ENCODE assay signal across 7 cellular contexts in the genomic region with DNA sequence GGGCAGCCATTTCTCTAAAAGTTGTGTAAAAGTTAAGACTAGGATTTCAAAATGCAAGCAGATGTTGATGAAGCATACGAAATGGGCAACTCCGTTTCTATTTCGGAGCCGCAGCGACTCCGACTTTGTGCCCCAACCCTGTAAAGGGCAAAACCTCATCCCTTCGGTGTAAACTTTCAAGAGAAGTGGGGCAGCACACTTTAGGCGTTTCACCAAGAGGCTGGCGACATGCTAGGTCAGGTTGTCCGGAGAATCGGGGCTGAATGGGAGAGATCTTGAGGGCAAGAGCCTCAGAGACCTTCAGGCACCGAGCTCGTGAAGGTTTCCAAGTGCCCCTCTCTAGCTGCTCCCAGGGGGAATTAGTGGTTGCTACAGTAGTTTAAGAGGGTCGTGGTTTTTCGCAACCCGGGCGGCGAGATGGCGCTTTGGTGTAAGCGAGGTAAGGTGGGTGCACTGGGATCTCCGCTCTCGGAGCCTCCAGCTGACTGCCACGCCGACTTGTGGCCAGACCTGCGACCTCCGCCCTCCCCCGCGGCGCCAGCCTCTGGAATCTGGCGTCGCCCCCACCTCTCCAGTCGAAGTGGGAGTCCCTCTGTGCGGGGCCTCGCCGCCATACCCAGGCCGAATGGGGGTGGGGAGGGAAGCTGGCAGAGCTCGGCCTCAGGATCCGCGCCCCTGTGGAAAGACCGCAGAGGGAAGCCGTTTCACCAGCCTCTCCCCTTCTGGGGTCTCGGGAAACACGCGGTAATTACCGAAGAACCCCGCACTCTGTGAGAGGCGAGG. TPM values are rescaled to one million over a fixed set of nuclear protein-coding genes. Genes with fewer than 3 reads are reported as not detected.
DNase-seq lines count a peak whose midpoint lies in the region; ATAC-seq, FAIRE-seq and TF ChIP-seq lines count a peak whose summit lies in the region.

No MANE protein-coding gene starts in this region.

- no peaks in the 10 kb centered on the region for H3K9me3 ChIP-seq in H1 (ENCODE audit: insufficient read depth in 2 of 2, low read depth in 1 of 2, low read length in 1 of 2)

- peak; percentile 24 to 48; a peak in 3 of 4 replicates for TF ChIP-seq RAD21 in H1 (IDR thresholded peaks at IDR 0.05 in 1 of 2, conservative IDR thresholded peaks at IDR 0.05 in 1 of 2; ENCODE audit: low read depth in 2 of 2, low read length in 2 of 2)

- peak; percentile 46 for DNase-seq in GM13976 (ENCODE audit: low spot score)
- peak; percentile 69 for DNase-seq in NCI-H2227 (lab: John Stamatoyannopoulos, UW; ENCODE audit: unreplicated experiment)
- DNase-seq in activated CD8-positive, alpha-beta T cell treated with anti-CD3 and anti-CD28 coated beads, Interleukin-2, amount 10 ng/mL, durations not matched to agents 7 days and 5 days = peak; percentile 57
- peak in 1 of 2 experiments; percentile 88 for DNase-seq in H1 (ENCODE audit: low read depth in 1 of 2, low spot score in 2 of 2)
- peak; percentile 67 for DNase-seq in midbrain (lab: John Stamatoyannopoulos, UW)
- peak; percentile 61 for DNase-seq in stimulated activated naive CD4-positive, alpha-beta T cell treated with Interleukin-2 at 50 U/mL for 16 hours (lab: John Stamatoyannopoulos, UW)

- H3K27ac Mint-ChIP-seq in activated CD8-positive, alpha-beta T cell treated with anti-CD3 and anti-CD28 coated beads, Interleukin-2, amount 10 ng/mL, durations not matched to agents 7 days and 5 days = peak overlapping the region; percentile 98

- H4K91ac ChIP-seq in H1 (replicated peaks; ENCODE audit: insufficient read length, low read length) = peak overlapping the region; percentile 97

- no peaks in the 10 kb centered on the region for H3K27me3 Mint-ChIP-seq in activated CD8-positive, alpha-beta T cell treated with anti-CD3 and anti-CD28 coated beads, Interleukin-2, amount 10 ng/mL, durations not matched to agents 7 days and 5 days (ENCODE audit: low read depth)

- H3K27ac ChIP-seq in H1 (ENCODE audit: low read depth, low read length) = peak overlapping the region; percentile 99

- no peaks in the 10 kb centered on the region for H3K27me3 ChIP-seq in H1 (replicated peaks in 1 of 4; ENCODE audit: control insufficient read depth in 3 of 4, extremely low read depth in 1 of 4, insufficient read depth in 3 of 4, low read length in 3 of 4)

- H3K4ac ChIP-seq in H1 (replicated peaks; ENCODE audit: insufficient read length, low read depth, low read length) = peak overlapping the region; percentile 98

- no peaks in the 10 kb centered on the region for H4K20me1 ChIP-seq in H1 (replicated peaks in 1 of 2; ENCODE audit: control insufficient read depth in 1 of 2, insufficient read depth in 2 of 2, low read length in 2 of 2)

- peaks cover 45% of the 10 kb centered on the region for H3K4me1 Mint-ChIP-seq in activated CD8-positive, alpha-beta T cell treated with anti-CD3 and anti-CD28 coated beads, Interleukin-2, amount 10 ng/mL, durations not matched to agents 7 days and 5 days (ENCODE audit: low read depth)

- H2AFZ ChIP-seq in H1 (ENCODE audit: low read length) = no peak overlapping the region

- H2BK20ac ChIP-seq in H1 (ENCODE audit: low read length) = no peak overlapping the region

- peak overlapping the region; percentile 99 for H3K4me3 Mint-ChIP-seq in activated CD8-positive, alpha-beta T cell treated with anti-CD3 and anti-CD28 coated beads, Interleukin-2, amount 10 ng/mL, durations not matched to agents 7 days and 5 days

- H3K4me2 ChIP-seq in H1 (ENCODE audit: insufficient read depth in 1 of 2, low read depth in 2 of 2, low read length in 2 of 2) = peak overlapping the region; percentile 81 to 84

- H3K9ac ChIP-seq in H1 (replicated peaks in 1 of 4; ENCODE audit: extremely low read depth in 1 of 4, low read depth in 3 of 4, low read length in 3 of 4) = peak overlapping the region; percentile 98 to 100 (median 99)

- in situ Hi-C loops in GM13976 (cut with MboI; ENCODE audit: low sequenced_read_pairs, unreplicated experiment) = no loop called here

- CTCF ChIA-PET in activated CD8-positive, alpha-beta T cell treated with anti-CD3 and anti-CD28 coated beads, Interleukin-2, amount 10 ng/mL, durations not matched to agents 7 days and 5 days (lab: Charles Lee) = interaction anchor here (1.2 to 8.8 kb wide), 7 partner anchors 10 to 111 kb away, joined by 3 to 225 read pairs (median 11); partner anchors contain the start of genes ACBD4, HEXIM1 and PLCD3
- CTCF ChIA-PET in H1 (lab: Charles Lee; ENCODE audit: partially characterized antibody) = interaction anchor here (0.6 to 11.5 kb wide), 13 partner anchors 10 to 81 kb away, joined by 3 to 115 read pairs (median 4); partner anchors contain the start of genes ACBD4 and HEXIM1

- H3K79me1 ChIP-seq in H1 (ENCODE audit: low read depth, low read length) = no peaks in the 10 kb centered on the region

- peak overlapping the region; percentile 66 for H3K14ac ChIP-seq in H1 (ENCODE audit: insufficient read length)

- H2BK12ac ChIP-seq in H1 (ENCODE audit: low read depth, low read length) = peak overlapping the region; percentile 77; the same call in 1 of the 2 replicates

- peak overlapping the region; percentile 95 for H4K5ac ChIP-seq in H1 (ENCODE audit: insufficient read length, low read depth, low read length)

- H3K18ac ChIP-seq in H1 (ENCODE audit: extremely low read depth, low read length) = peak overlapping the region; percentile 99

- WGBS in H1 (ENCODE audit: extremely low coverage in 1 of 2, insufficient coverage in 1 of 2, insufficient read length in 1 of 2, insufficient replicate concordance in 2 of 2, low coverage in 1 of 2, low lambda C conversion rate in 2 of 2, missing lambda C conversion rate in 1 of 2), 2 experiments = 3% methylated on average over 37 of the region's 47 CpGs; no CpG with 5 or more reads in 1 of the 2 experiments

- H2AK5ac ChIP-seq in H1 (ENCODE audit: low read depth, low read length) = peak overlapping the region; percentile 71; the same call in 1 of the 2 replicates

- H3K36me3 Mint-ChIP-seq in activated CD8-positive, alpha-beta T cell treated with anti-CD3 and anti-CD28 coated beads, Interleukin-2, amount 10 ng/mL, durations not matched to agents 7 days and 5 days (ENCODE audit: low read depth) = peaks cover 23% of the 10 kb centered on the region

- peaks cover 6% of the 10 kb centered on the region for H3K23me2 ChIP-seq in H1 (ENCODE audit: low read depth, low read length)

- peak overlapping the region; percentile 98 for H3K56ac ChIP-seq in H1 (replicated peaks; ENCODE audit: insufficient read length, low read depth, low read length)

- peak; percentile 98 to 100 for TF ChIP-seq POLR2A in H1 (IDR thresholded peaks at IDR 0.05; ENCODE audit: control extremely low read depth in 1 of 2, low read depth in 2 of 2, low read length in 2 of 2)

- H3K4me1 ChIP-seq in H1 (replicated peaks in 1 of 4; ENCODE audit: control insufficient read depth in 3 of 4, insufficient read depth in 4 of 4, low read length in 3 of 4) = peaks cover 0 to 9% (median 3%) of the 10 kb centered on the region in 4 experiments; a peak in 3 of 7 replicates

- POLR2A ChIA-PET in activated CD8-positive, alpha-beta T cell treated with anti-CD3 and anti-CD28 coated beads, Interleukin-2, amount 10 ng/mL, durations not matched to agents 7 days and 5 days (lab: Charles Lee) = interaction anchor here (0.5 to 6.5 kb wide), 20 partner anchors 11 to 425 kb away, joined by 3 to 280 read pairs (median 4); partner anchors contain the start of genes ACBD4, FMNL1, HEXIM1 and NMT1
- POLR2A ChIA-PET in H1 (lab: Charles Lee; ENCODE audit: partially characterized antibody) = interaction anchor here (0.6 to 26.8 kb wide), 32 partner anchors 6 to 1032 kb away, joined by 3 to 1076 read pairs (median 6); partner anchors contain the start of genes ACBD4, DCAKD, EFTUD2 and HEXIM1

- peak overlapping the region; percentile 73 to 97 (median 88) for H3K4me3 ChIP-seq in H1 (ENCODE audit: extremely low read depth in 1 of 4, insufficient read depth in 2 of 4, low read depth in 3 of 4, low read length in 4 of 4)

- peak in 1 of 2 experiments; percentile 21; a peak in 1 of 3 replicates for TF ChIP-seq EP300 in H1 (IDR thresholded peaks at IDR 0.05; ENCODE audit: borderline replicate concordance in 1 of 2, low read depth in 2 of 2, low read length in 2 of 2)

- peak; percentile 18 for ATAC-seq in HG02798 (IDR thresholded peaks at IDR 0.05; ENCODE audit: poor library complexity, unreplicated experiment)
- peak; percentile 17 for ATAC-seq in activated CD8-positive, alpha-beta T cell treated with anti-CD3 and anti-CD28 coated beads, Interleukin-2, amount 10 ng/mL, durations not matched to agents 7 days and 5 days

- H2BK120ac ChIP-seq in H1 (replicated peaks; ENCODE audit: low read depth, low read length) = peak overlapping the region; percentile 70

- H3K23ac ChIP-seq in H1 (ENCODE audit: insufficient read length) = peak overlapping the region; percentile 72

- H3K9me3 Mint-ChIP-seq in activated CD8-positive, alpha-beta T cell treated with anti-CD3 and anti-CD28 coated beads, Interleukin-2, amount 10 ng/mL, durations not matched to agents 7 days and 5 days (ENCODE audit: insufficient read depth) = no peaks in the 10 kb centered on the region

- no peak overlapping the region; the same call in 1 of the 2 replicates for H2BK15ac ChIP-seq in H1 (ENCODE audit: low read length)

- peak overlapping the region; percentile 99 for H2BK5ac ChIP-seq in H1 (ENCODE audit: low read depth, low read length)

- no peaks in the 10 kb centered on the region for H3K36me3 ChIP-seq in H1 (ENCODE audit: control insufficient read depth in 2 of 4, insufficient read depth in 4 of 4, low read length in 3 of 4)

- no peak for TF ChIP-seq CTCF in GM13976 (IDR thresholded peaks at IDR 0.05; ENCODE audit: borderline replicate concordance, control extremely low read depth, extremely low read depth, insufficient read depth, missing control alignments)
- TF ChIP-seq CTCF in H1 (IDR thresholded peaks at IDR 0.05; ENCODE audit: control extremely low read depth in 1 of 3, insufficient read depth in 1 of 3, low read depth in 1 of 3, low read length in 3 of 3) = peak; percentile 48 to 62 (median 52)

- peak overlapping the region; percentile 100 for H4K8ac ChIP-seq in H1 (ENCODE audit: extremely low read depth, insufficient read depth, low read length)

- no peak for FAIRE-seq in H1 (lab: Jason Lieb, UNC)

- H3K79me2 ChIP-seq in H1 (ENCODE audit: control insufficient read depth in 1 of 2, insufficient read depth in 2 of 2, low read length in 2 of 2) = peaks cover 0 to 6% of the 10 kb centered on the region in 2 experiments; a peak in 2 of 4 replicates

RNA-seq across cellular contexts. Expression of gene HEXIM2, which starts 1.0 kb away (rescaled TPM):
- total RNA-seq in activated CD8-positive, alpha-beta T cell treated with anti-CD3 and anti-CD28 coated beads, Interleukin-2, amount 10 ng/mL, durations not matched to agents 7 days and 5 days = 1 to 10 TPM; 7.8 to 8.8 TPM
- total RNA-seq in H1 (2021; fragmentation: NEBNext Ultra II Directional; extraction: Animal tissue kit (Norgen Biotek cat#: 25700)) = 13.2 and 13.9 TPM in 2 replicates
- polyA plus RNA-seq in H1 (2011; rRNA removed) = 7.5 and 10.6 TPM in 2 replicates
- polyA plus RNA-seq in H1 (2011; cell fraction: cytosol; rRNA removed) = 11.8 TPM
- 9.0 TPM for polyA plus RNA-seq in H1 (2011; cell fraction: nucleus; rRNA removed)
- polyA plus RNA-seq in H1 (2012, experiment 1 of 2) = 7.8 to 13.6 TPM (median 12.5 TPM) in 4 replicates
- polyA plus RNA-seq in H1 (2012, experiment 2 of 2) = 13.0 TPM
- polyA plus RNA-seq in H1 (2013, experiment 1 of 2) = 4.2 TPM
- polyA plus RNA-seq in H1 (2013, experiment 2 of 2) = 4.1 TPM
- polyA minus RNA-seq in H1 (2011; rRNA and poly(A)+ RNA removed) = 5.9 and 6.0 TPM in 2 replicates
- 5.0 TPM for polyA minus RNA-seq in H1 (2011; cell fraction: cytosol; rRNA and poly(A)+ RNA removed)
- polyA minus RNA-seq in H1 (2011; cell fraction: nucleus; rRNA and poly(A)+ RNA removed) = 5.5 TPM

RNA-seq across cellular contexts. Expression of gene HEXIM1, which starts 12.4 kb away (rescaled TPM):
- total RNA-seq in activated CD8-positive, alpha-beta T cell treated with anti-CD3 and anti-CD28 coated beads, Interleukin-2, amount 10 ng/mL, durations not matched to agents 7 days and 5 days = 10 to 100 TPM; 29.2 to 29.4 TPM
- 36.9 and 38.3 TPM in 2 replicates for total RNA-seq in H1 (2021; fragmentation: NEBNext Ultra II Directional; extraction: Animal tissue kit (Norgen Biotek cat#: 25700))
- polyA plus RNA-seq in H1 (2011; rRNA removed) = 9.1 and 11.1 TPM in 2 replicates
- polyA plus RNA-seq in H1 (2011; cell fraction: cytosol; rRNA removed) = 14.0 TPM
- 10.2 TPM for polyA plus RNA-seq in H1 (2011; cell fraction: nucleus; rRNA removed)
- polyA plus RNA-seq in H1 (2012, experiment 1 of 2) = 16.8 to 21.8 TPM (median 20.6 TPM) in 4 replicates
- polyA plus RNA-seq in H1 (2012, experiment 2 of 2) = 7.1 TPM
- 18.9 TPM for polyA plus RNA-seq in H1 (2013, experiment 1 of 2)
- 18.6 TPM for polyA plus RNA-seq in H1 (2013, experiment 2 of 2)
- polyA minus RNA-seq in H1 (2011; rRNA and poly(A)+ RNA removed) = 2.5 and 3.5 TPM in 2 replicates
- polyA minus RNA-seq in H1 (2011; cell fraction: cytosol; rRNA and poly(A)+ RNA removed) = 6.5 TPM
- polyA minus RNA-seq in H1 (2011; cell fraction: nucleus; rRNA and poly(A)+ RNA removed) = 7.7 TPM

RNA-seq across cellular contexts. Expression of gene ACBD4, which starts 25.2 kb away (rescaled TPM):
- total RNA-seq in activated CD8-positive, alpha-beta T cell treated with anti-CD3 and anti-CD28 coated beads, Interleukin-2, amount 10 ng/mL, durations not matched to agents 7 days and 5 days = 10 to 100 TPM in 1 of 2 experiments, 1 to 10 TPM in 1; 10.0 to 12.5 TPM
- total RNA-seq in H1 (2021; fragmentation: NEBNext Ultra II Directional; extraction: Animal tissue kit (Norgen Biotek cat#: 25700)) = 9.3 and 10.7 TPM in 2 replicates
- 7.3 and 14.2 TPM in 2 replicates for polyA plus RNA-seq in H1 (2011; rRNA removed)
- 15.5 TPM for polyA plus RNA-seq in H1 (2011; cell fraction: cytosol; rRNA removed)
- polyA plus RNA-seq in H1 (2011; cell fraction: nucleus; rRNA removed) = 47.3 TPM
- polyA plus RNA-seq in H1 (2012, experiment 1 of 2) = 10.5 to 14.1 TPM (median 12.7 TPM) in 4 replicates
- 9.2 TPM for polyA plus RNA-seq in H1 (2012, experiment 2 of 2)
- 9.3 TPM for polyA plus RNA-seq in H1 (2013, experiment 1 of 2)
- polyA plus RNA-seq in H1 (2013, experiment 2 of 2) = 7.3 TPM
- polyA minus RNA-seq in H1 (2011; rRNA and poly(A)+ RNA removed) = 7.1 and 7.7 TPM in 2 replicates
- polyA minus RNA-seq in H1 (2011; cell fraction: cytosol; rRNA and poly(A)+ RNA removed) = 8.5 TPM
- 18.7 TPM for polyA minus RNA-seq in H1 (2011; cell fraction: nucleus; rRNA and poly(A)+ RNA removed)

RNA-seq across cellular contexts. Expression of gene PLCD3, which starts 28.4 kb away (rescaled TPM):
- total RNA-seq in activated CD8-positive, alpha-beta T cell treated with anti-CD3 and anti-CD28 coated beads, Interleukin-2, amount 10 ng/mL, durations not matched to agents 7 days and 5 days = 1 to 10 TPM; 4.3 to 4.6 TPM
- total RNA-seq in H1 (2021; fragmentation: NEBNext Ultra II Directional; extraction: Animal tissue kit (Norgen Biotek cat#: 25700)) = 42.7 and 48.1 TPM in 2 replicates
- 26.5 and 32.3 TPM in 2 replicates for polyA plus RNA-seq in H1 (2011; rRNA removed)
- polyA plus RNA-seq in H1 (2011; cell fraction: cytosol; rRNA removed) = 24.7 TPM
- 28.3 TPM for polyA plus RNA-seq in H1 (2011; cell fraction: nucleus; rRNA removed)
- 21.6 to 33.0 TPM (median 28.2 TPM) in 4 replicates for polyA plus RNA-seq in H1 (2012, experiment 1 of 2)
- polyA plus RNA-seq in H1 (2012, experiment 2 of 2) = 27.8 TPM
- 20.4 TPM for polyA plus RNA-seq in H1 (2013, experiment 1 of 2)
- 20.7 TPM for polyA plus RNA-seq in H1 (2013, experiment 2 of 2)
- polyA minus RNA-seq in H1 (2011; rRNA and poly(A)+ RNA removed) = 16.3 and 24.8 TPM in 2 replicates
- 18.3 TPM for polyA minus RNA-seq in H1 (2011; cell fraction: cytosol; rRNA and poly(A)+ RNA removed)
- 25.1 TPM for polyA minus RNA-seq in H1 (2011; cell fraction: nucleus; rRNA and poly(A)+ RNA removed)
